Comparison of ENCODE assay signal across 21 cellular contexts in the genomic region with DNA sequence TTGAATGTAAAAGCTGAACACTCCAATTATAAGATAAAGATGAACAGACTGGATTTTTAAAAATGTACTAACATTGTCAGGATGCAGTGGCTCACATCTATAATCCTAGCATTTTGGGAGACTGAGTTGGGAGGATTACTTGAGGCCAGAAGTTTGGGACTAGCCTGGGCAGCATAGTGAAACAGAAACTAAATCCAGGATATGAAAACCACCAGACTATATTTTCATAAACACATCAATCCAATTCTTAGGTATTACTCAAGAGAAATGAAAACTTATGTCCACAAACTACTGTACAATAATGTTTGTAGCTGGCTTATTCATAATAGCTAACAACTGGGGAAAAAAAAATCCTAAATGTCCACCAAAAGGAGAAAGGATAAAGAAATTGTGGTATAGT. TPM values are rescaled to one million over a fixed set of nuclear protein-coding genes. Genes with fewer than 3 reads are reported as not detected.
DNase-seq lines count a peak whose midpoint lies in the region; ATAC-seq, FAIRE-seq and TF ChIP-seq lines count a peak whose summit lies in the region.
"Had no signal": no experiment of that assay in that cellular context is flagged by ENCODE, and none has a peak within 500 bp of the region (broad histone marks: within the 10 kb centered on the region; RNA-seq: fewer than 3 reads in every experiment).

No MANE protein-coding gene starts in this region.

- no peaks in the 10 kb centered on the region for H3K4me1 ChIP-seq in CD4-positive, CD25-positive, alpha-beta regulatory T cell (ENCODE audit: control insufficient read depth, insufficient read depth, low read length, poor library complexity, severe bottlenecking)
- H3K4me1 ChIP-seq in fibroblast of lung (ENCODE audit: control insufficient read depth, extremely low read depth, insufficient read depth, low read length) = no peaks in the 10 kb centered on the region
- H3K4me1 ChIP-seq: esophagus squamous epithelium, psoas muscle, transverse colon had no signal

- H2AFZ ChIP-seq in fibroblast of lung (ENCODE audit: low read length) = peak overlapping the region; percentile 35

- peaks cover 9 to 14% (median 10%) of the 10 kb centered on the region in 4 donors for H3K4me1 Mint-ChIP-seq in CD4-positive, CD25-positive, alpha-beta regulatory T cell
- H3K4me1 Mint-ChIP-seq: H9 had no signal

- DNase-seq in CD4-positive, CD25-positive, alpha-beta regulatory T cell = peak in 1 of 3 donors; percentile 41
- DNase-seq in OCI-M1 (lab: John Stamatoyannopoulos, UW) = peak; percentile 66
- peak in 1 of 2 donors; percentile 6 for DNase-seq in fibroblast of lung (ENCODE audit: low read depth in 2 of 2)
- no peak for DNase-seq in NCI-H2107 treated with DMSO at 0.1 percent for 48 hours (lab: John Stamatoyannopoulos, UW; ENCODE audit: unreplicated experiment)
- DNase-seq: activated CD4-positive, alpha-beta T cell treated with anti-CD3 and anti-CD28 coated beads, Interleukin-2, amount 50 U/mL, for 1 hour; activated naive CD4-positive, alpha-beta T cell treated with Interleukin-2 at 50 U/mL for 16 hours; esophagus squamous epithelium; glutamatergic neuron; H9; Karpas-422; NCI-H1417; NCI-H526; psoas muscle; stimulated activated CD4-positive, alpha-beta T cell treated with anti-CD3 and anti-CD28 coated beads, Interleukin-2, amount 100 ng/mL, for 24 hours; stimulated activated naive CD4-positive, alpha-beta T cell; transverse colon had no signal

- no peaks in the 10 kb centered on the region for H4K20me1 ChIP-seq in fibroblast of lung (ENCODE audit: control insufficient read depth, extremely low read depth, insufficient read depth, low read length)

- H3K27ac ChIP-seq in CD4-positive, CD25-positive, alpha-beta regulatory T cell (ENCODE audit: insufficient read depth, low read length, poor library complexity, severe bottlenecking) = no peak overlapping the region
- H3K27ac ChIP-seq in fibroblast of lung (ENCODE audit: insufficient read depth, low read length) = no peak overlapping the region
- H3K27ac ChIP-seq: esophagus squamous epithelium, psoas muscle, transverse colon had no signal

- H3K36me3 ChIP-seq in CD4-positive, CD25-positive, alpha-beta regulatory T cell (ENCODE audit: control insufficient read depth, insufficient read depth, low read length) = no peaks in the 10 kb centered on the region
- H3K36me3 ChIP-seq in fibroblast of lung (ENCODE audit: control insufficient read depth, insufficient read depth, low read length) = no peaks in the 10 kb centered on the region
- H3K36me3 ChIP-seq: esophagus squamous epithelium, transverse colon had no signal

- peak; percentile 14 for FAIRE-seq in A204.1 (lab: Jason Lieb, UNC)

- TF ChIP-seq CTCF in fibroblast of lung (conservative IDR thresholded peaks at IDR 0.05 in 1 of 2, IDR thresholded peaks at IDR 0.05 in 1 of 2; ENCODE audit: low read depth in 1 of 2, low read length in 2 of 2) = no peak

- peaks cover 13% of the 10 kb centered on the region for H3K27me3 Mint-ChIP-seq in CD4-positive, CD25-positive, alpha-beta regulatory T cell

- H3K79me2 ChIP-seq in fibroblast of lung (ENCODE audit: control insufficient read depth, insufficient read depth, low read length) = no peaks in the 10 kb centered on the region

- peak overlapping the region; percentile 13 for H3K4me2 ChIP-seq in fibroblast of lung (ENCODE audit: extremely low read depth, insufficient read depth, low read length)

- no peak overlapping the region for H3K4me3 Mint-ChIP-seq in CD4-positive, CD25-positive, alpha-beta regulatory T cell
- H3K4me3 Mint-ChIP-seq: H9, neural crest cell had no signal

- no peak overlapping the region for H3K4me3 ChIP-seq in CD4-positive, CD25-positive, alpha-beta regulatory T cell (ENCODE audit: low read depth, low read length)
- H3K4me3 ChIP-seq in fibroblast of lung (replicated peaks in 1 of 4; ENCODE audit: control extremely low read depth in 1 of 4, insufficient read depth in 1 of 4, low read depth in 3 of 4, low read length in 4 of 4) = no peak overlapping the region
- H3K4me3 ChIP-seq: esophagus squamous epithelium, psoas muscle, transverse colon had no signal

- H3K27me3 ChIP-seq in CD4-positive, CD25-positive, alpha-beta regulatory T cell (ENCODE audit: control insufficient read depth, insufficient read depth, low read length) = peaks cover 6% of the 10 kb centered on the region
- no peaks in the 10 kb centered on the region for H3K27me3 ChIP-seq in fibroblast of lung (ENCODE audit: control insufficient read depth, insufficient read depth, low read length)
- H3K27me3 ChIP-seq: esophagus squamous epithelium, transverse colon had no signal

- peak overlapping the region in 2 of 3 donors; percentile 3 to 27 for H3K27ac Mint-ChIP-seq in CD4-positive, CD25-positive, alpha-beta regulatory T cell
- H3K27ac Mint-ChIP-seq: H9 had no signal

- H3K36me3 Mint-ChIP-seq in CD4-positive, CD25-positive, alpha-beta regulatory T cell = no peaks in the 10 kb centered on the region

- no peak overlapping the region for H3K9ac ChIP-seq in fibroblast of lung (ENCODE audit: insufficient read depth, low read length)

- no peaks in the 10 kb centered on the region for H3K9me3 ChIP-seq in CD4-positive, CD25-positive, alpha-beta regulatory T cell (ENCODE audit: control insufficient read depth in 2 of 2, low read length in 2 of 2)
- no peaks in the 10 kb centered on the region for H3K9me3 ChIP-seq in fibroblast of lung (ENCODE audit: control insufficient read depth, insufficient read depth, low read depth, low read length)
- H3K9me3 ChIP-seq: esophagus squamous epithelium, psoas muscle, transverse colon had no signal

- H3K9me3 Mint-ChIP-seq in CD4-positive, CD25-positive, alpha-beta regulatory T cell = peaks cover 0 to 9% (median 0%) of the 10 kb centered on the region in 7 donors
- H3K9me3 Mint-ChIP-seq: H9 had no signal

- ATAC-seq in CD4-positive, CD25-positive, alpha-beta regulatory T cell (ENCODE audit: low read depth in 2 of 2) = no peak
- ATAC-seq in GM19351 (IDR thresholded peaks at IDR 0.05; ENCODE audit: unreplicated experiment) = no peak
- ATAC-seq in GM18858 (IDR thresholded peaks at IDR 0.05; ENCODE audit: unreplicated experiment) = no peak
- ATAC-seq: left lobe of liver, psoas muscle had no signal

RNA-seq across cellular contexts. Expression of a gene that starts 26.8 kb away (rescaled TPM):
- total RNA-seq in CD4-positive, CD25-positive, alpha-beta regulatory T cell = 21.6 TPM
- 10 to 100 TPM; 12.3 to 18.3 (median 14.4) TPM for polyA plus RNA-seq in CD4-positive, CD25-positive, alpha-beta regulatory T cell
- total RNA-seq in fibroblast of lung = 13.4 and 20.5 TPM in 2 replicates
- 20.3 and 23.5 TPM in 2 replicates for polyA plus RNA-seq in fibroblast of lung
- polyA plus RNA-seq in fibroblast of lung (2012) = 14.3 and 15.7 TPM in 2 replicates
- 4.2 and 6.7 TPM in 2 replicates for polyA minus RNA-seq in fibroblast of lung (ENCODE audit: low replicate concordance)
